In the genomic region with DNA sequence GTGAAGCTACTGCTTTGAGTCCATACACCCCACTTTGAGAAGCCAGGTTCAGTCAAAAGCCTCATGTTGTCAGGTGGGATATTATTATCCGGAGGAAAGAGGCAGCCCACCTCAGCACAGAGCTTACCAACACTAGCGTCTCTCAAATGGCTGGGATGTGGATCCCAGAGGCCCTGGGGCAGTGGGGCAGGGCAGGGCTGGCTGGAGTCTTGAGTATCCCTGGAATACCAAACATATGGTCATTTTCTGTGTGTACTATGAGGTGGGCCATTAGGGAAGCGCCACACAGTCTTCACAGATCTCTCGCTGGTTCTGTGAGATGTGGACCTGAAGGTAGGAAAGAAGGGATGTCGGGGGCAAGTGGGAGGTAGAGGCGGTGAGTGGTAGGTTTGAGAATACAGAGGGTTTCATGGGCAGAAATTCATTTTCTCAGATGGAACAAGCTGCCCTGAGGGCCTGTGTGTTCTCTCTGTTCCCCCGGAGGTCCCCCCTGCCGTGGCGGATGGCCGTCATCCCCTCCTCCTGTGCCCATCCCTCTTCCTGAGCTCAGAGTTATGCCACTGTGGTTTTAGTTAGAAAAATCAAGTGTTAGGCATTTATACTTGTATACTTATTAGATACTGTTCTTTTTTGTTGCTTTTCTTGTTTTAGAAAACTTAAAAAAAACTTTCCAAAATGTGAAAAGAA, we compare ENCODE assay signal across 18 cellular contexts.
DNase-seq lines count a peak whose midpoint lies in the region; ATAC-seq and TF ChIP-seq lines count a peak whose summit lies in the region.
"Had no signal": no experiment of that assay in that cellular context is flagged by ENCODE, and none has a peak within 500 bp of the region (broad histone marks: within the 10 kb centered on the region; RNA-seq: fewer than 3 reads in every experiment).

No MANE protein-coding gene starts in this region.

- DNase-seq in NCI-H146 (lab: John Stamatoyannopoulos, UW) (peak; percentile 66), iPS-NIHi7 (ENCODE audit: extremely low spot score) (peak; percentile 55), smooth muscle cell of the brain vasculature (ENCODE audit: low read depth, low spot score) (peak; percentile 67)
- DNase-seq: Caco-2; CD4-positive, CD25-positive, alpha-beta regulatory T cell; Kasumi-1; MM.1S; NCI-H2029 treated with DMSO at 0.1 percent for 48 hours; NCI-H2171 treated with DMSO at 0.1 percent for 48 hours; NCI-H510A; SK-N-SH; T-cell had no signal

- peak overlapping the region in 3 of 5 experiments; percentile 8 to 49 (median 28) for H3K27ac Mint-ChIP-seq in brain
- H3K27ac Mint-ChIP-seq: B cell, IgD-negative memory B cell, T-cell had no signal

- peaks cover 50% of the 10 kb centered on the region for H3K36me3 Mint-ChIP-seq in brain

- H3K27me3 Mint-ChIP-seq in brain: no peaks in the 10 kb centered on the region
- H3K27me3 Mint-ChIP-seq: B cell; CD4-positive, CD25-positive, alpha-beta regulatory T cell; IgD-negative memory B cell; T-cell had no signal

- H3K9me3 Mint-ChIP-seq in brain: no peaks in the 10 kb centered on the region
- H3K9me3 Mint-ChIP-seq: CD4-positive, CD25-positive, alpha-beta regulatory T cell; IgD-negative memory B cell; T-cell had no signal

- no peak overlapping the region for H3K4me3 Mint-ChIP-seq in brain
- H3K4me3 Mint-ChIP-seq: B cell; CD4-positive, CD25-positive, alpha-beta regulatory T cell; IgD-negative memory B cell; T-cell had no signal

- H3K4me1 Mint-ChIP-seq in brain: peaks cover 13% of the 10 kb centered on the region
- H3K4me1 Mint-ChIP-seq: B cell, IgD-negative memory B cell, T-cell had no signal

- ATAC-seq in GM21526 (IDR thresholded peaks at IDR 0.05; ENCODE audit: low FRiP score, unreplicated experiment): no peak
- ATAC-seq in GM21367 (IDR thresholded peaks at IDR 0.05; ENCODE audit: unreplicated experiment): no peak
- no peak for ATAC-seq in HG03354 (IDR thresholded peaks at IDR 0.05; ENCODE audit: poor library complexity, severe bottlenecking, unreplicated experiment)
- ATAC-seq: T-cell had no signal

- no peak for TF ChIP-seq CTCF in brain (conservative IDR thresholded peaks at IDR 0.05)
